24 cellular contexts compared by ENCODE assay signal in genomic region chr4:140764785-140765392, GRCh38. TPM values are rescaled to one million over a fixed set of nuclear protein-coding genes. Genes with fewer than 3 reads are reported as not detected.
DNase-seq lines count a peak whose midpoint lies in the region; ATAC-seq, FAIRE-seq and TF ChIP-seq lines count a peak whose summit lies in the region.
"Had no signal": no experiment of that assay in that cellular context is flagged by ENCODE, and none has a peak within 500 bp of the region (broad histone marks: within the 10 kb centered on the region; RNA-seq: fewer than 3 reads in every experiment).

No MANE protein-coding gene starts in this region.

- WGBS in K562 (ENCODE audit: insufficient coverage, low coverage, missing lambda C conversion rate) = 0% methylated on average over 7 of the region's 7 CpGs

- H3F3A ChIP-seq in GM23338 (replicated peaks; ENCODE audit: low read depth) = no peaks in the 10 kb centered on the region

- DNase-seq in AG10803 (ENCODE audit: low read depth) (peak; percentile 21), GM23338 (ENCODE audit: low spot score) (peak; percentile 48), K562 (ENCODE audit: extremely low read depth in 1 of 4, low spot score in 3 of 4) (no peak), memory B cell (ENCODE audit: low spot score in 2 of 2) (no peak), NOMO-1 treated with DMSO at 0.1 percent for 48 hours (lab: John Stamatoyannopoulos, UW; ENCODE audit: unreplicated experiment) (no peak), retina (no peak)
- no peak for DNase-seq in activated T-cell treated with anti-CD3 and anti-CD28 coated beads, Interleukin-2, amount 50 U/mL, for 48 hours
- DNase-seq: ACHN; activated CD4-positive, alpha-beta T cell treated with anti-CD3 and anti-CD28 coated beads for 36 hours; activated gamma-delta T cell treated with Interleukin-2 at 50 U/mL for 16 hours; CD8-positive, alpha-beta T cell; cerebellar nuclear complex; effector memory CD8-positive, alpha-beta T cell; GDM1; heart right ventricle; NCI-H1105 treated with DMSO at 0.1 percent for 48 hours; NCI-H526; nephron progenitor cell; stimulated activated CD4-positive, alpha-beta T cell treated with anti-CD3 and anti-CD28 coated beads, Interleukin-12 subunit alpha, Interleukin-12 subunit beta, amount 100 ng/mL, for 4 hours; T-helper 9 cell had no signal

- H3K4me1 Mint-ChIP-seq in GM23338 = no peaks in the 10 kb centered on the region
- peaks cover 31% of the 10 kb centered on the region for H3K4me1 Mint-ChIP-seq in memory B cell
- H3K4me1 Mint-ChIP-seq: activated CD4-positive, alpha-beta T cell treated with anti-CD3 and anti-CD28 coated beads for 36 hours; nephron progenitor cell had no signal

- no peak for FAIRE-seq in K562 (lab: Jason Lieb, UNC)
- FAIRE-seq: GM12892, islet of Langerhans had no signal

- H3K27me3 ChIP-seq in GM23338 (ENCODE audit: insufficient read depth) (peaks cover 24% of the 10 kb centered on the region), K562 (ENCODE audit: control insufficient read depth in 2 of 2, insufficient read depth in 2 of 2, low read length in 2 of 2) (peaks cover 0 to 8% of the 10 kb centered on the region in 2 experiments; a peak in 2 of 5 replicates)
- H3K27me3 ChIP-seq: heart right ventricle, tibial nerve had no signal

- H3K9me3 Mint-ChIP-seq in GM23338 = no peaks in the 10 kb centered on the region
- peaks cover 5% of the 10 kb centered on the region for H3K9me3 Mint-ChIP-seq in memory B cell
- H3K9me3 Mint-ChIP-seq: CD8-positive, alpha-beta T cell; effector memory CD8-positive, alpha-beta T cell; nephron progenitor cell had no signal

- no peak overlapping the region for H3K4me3 ChIP-seq in AG10803 (ENCODE audit: low read length)
- H3K4me3 ChIP-seq in GM23338 = no peak overlapping the region
- no peak overlapping the region for H3K4me3 ChIP-seq in K562
- H3K4me3 ChIP-seq: heart right ventricle, tibial nerve had no signal

- H3K4me1 ChIP-seq in GM23338 (ENCODE audit: insufficient read depth) = no peaks in the 10 kb centered on the region
- no peaks in the 10 kb centered on the region for H3K4me1 ChIP-seq in K562 (replicated peaks in 1 of 2; ENCODE audit: control insufficient read depth in 2 of 2, insufficient read depth in 2 of 2, low read length in 2 of 2)
- H3K4me1 ChIP-seq: tibial nerve had no signal

- TF ChIP-seq RAD21 in K562 (CRISPR knock-in tag; conservative IDR thresholded peaks at IDR 0.05 in 1 of 2, IDR thresholded peaks at IDR 0.05 in 1 of 2) = no peak

- intact Hi-C loops in K562 (cut with micrococcal nuclease) = no loop called here

- no peaks in the 10 kb centered on the region for H3K36me3 ChIP-seq in GM23338 (ENCODE audit: insufficient read depth)
- no peaks in the 10 kb centered on the region for H3K36me3 ChIP-seq in K562 (ENCODE audit: control insufficient read depth, insufficient read depth, low read length)
- H3K36me3 ChIP-seq: heart right ventricle, tibial nerve had no signal

- H3K36me3 Mint-ChIP-seq in GM23338 (ENCODE audit: low read depth) = no peaks in the 10 kb centered on the region
- H3K36me3 Mint-ChIP-seq in memory B cell = peaks cover 2% of the 10 kb centered on the region
- H3K36me3 Mint-ChIP-seq: CD8-positive, alpha-beta T cell had no signal

- H3K27ac Mint-ChIP-seq in GM23338 (no peak overlapping the region), memory B cell (peak overlapping the region; percentile 53)
- H3K27ac Mint-ChIP-seq: activated CD4-positive, alpha-beta T cell treated with anti-CD3 and anti-CD28 coated beads for 36 hours; CD8-positive, alpha-beta T cell; effector memory CD8-positive, alpha-beta T cell; nephron progenitor cell had no signal

- TF ChIP-seq POLR2A in K562 (conservative IDR thresholded peaks at IDR 0.05) = no peak

- H3K27ac ChIP-seq in GM23338 (ENCODE audit: low read depth) = no peak overlapping the region
- no peak overlapping the region for H3K27ac ChIP-seq in K562 (ENCODE audit: extremely low read depth, low read depth, low read length)
- H3K27ac ChIP-seq: heart right ventricle, tibial nerve had no signal

- POLR2A ChIA-PET in K562 (lab: Yijun Ruan, JAX) = interaction anchor here (1.0 kb wide), 1 partner anchor 12 kb away, joined by 3 read pairs; no protein-coding TSS in a partner anchor

- in situ Hi-C loops in K562 (cut with MboI) = no loop called here

- H4K20me1 ChIP-seq in GM23338 (replicated peaks; ENCODE audit: insufficient read depth) (no peaks in the 10 kb centered on the region; the same call in 1 of the 2 replicates), K562 (replicated peaks; ENCODE audit: control insufficient read depth, insufficient read depth, low read length) (no peaks in the 10 kb centered on the region)

- H3K27me3 Mint-ChIP-seq in GM23338 (ENCODE audit: insufficient read depth, low read depth, poor library complexity) = peaks cover 12% of the 10 kb centered on the region
- no peaks in the 10 kb centered on the region for H3K27me3 Mint-ChIP-seq in memory B cell

- ATAC-seq in GM23338 (peak; percentile 65), K562 (no peak), memory B cell (ENCODE audit: low read depth) (no peak), HG03520 (IDR thresholded peaks at IDR 0.05; ENCODE audit: unreplicated experiment) (no peak)
- ATAC-seq: activated CD4-positive, alpha-beta T cell treated with anti-CD3 and anti-CD28 coated beads for 36 hours; CD8-positive, alpha-beta T cell; effector memory CD8-positive, alpha-beta T cell had no signal

- H3K4me2 ChIP-seq in GM23338 (no peak overlapping the region), K562 (ENCODE audit: insufficient read depth, low read length) (no peak overlapping the region)

- H3K9me2 ChIP-seq in GM23338 (ENCODE audit: insufficient read depth) = no peaks in the 10 kb centered on the region

- H2AFZ ChIP-seq in GM23338 = no peak overlapping the region
- no peak overlapping the region for H2AFZ ChIP-seq in K562 (ENCODE audit: low read depth, low read length)

- TF ChIP-seq CTCF in AG10803 (conservative IDR thresholded peaks at IDR 0.05; ENCODE audit: low read length) = no peak
- no peak for TF ChIP-seq CTCF in GM23338 (conservative IDR thresholded peaks at IDR 0.05; ENCODE audit: low read depth in 2 of 2)
- TF ChIP-seq CTCF in K562 (IDR thresholded peaks at IDR 0.05 in 2 of 3, conservative IDR thresholded peaks at IDR 0.05 in 1 of 3; ENCODE audit: insufficient read depth in 2 of 3, low read depth in 1 of 3, low read length in 3 of 3) = no peak

- H3K4me3 Mint-ChIP-seq in GM23338 (no peak overlapping the region), memory B cell (no peak overlapping the region)
- H3K4me3 Mint-ChIP-seq: activated CD4-positive, alpha-beta T cell treated with anti-CD3 and anti-CD28 coated beads for 36 hours; CD8-positive, alpha-beta T cell; effector memory CD8-positive, alpha-beta T cell; nephron progenitor cell had no signal

- TF ChIP-seq EP300 in K562 (IDR thresholded peaks at IDR 0.05; ENCODE audit: low read length) = no peak

- H3K9ac ChIP-seq in K562 (ENCODE audit: insufficient read depth in 1 of 2, low read depth in 2 of 2, low read length in 2 of 2) = no peak overlapping the region

- CTCF ChIA-PET in K562 (lab: Yijun Ruan, JAX; ENCODE audit: low intra/inter-chr PET ratio) = no interaction called here

- BruUV-seq in K562 (replicated peaks; lab: Mats Ljungman, UMichigan) = no TSS peak

- no peaks in the 10 kb centered on the region for H3K9me1 ChIP-seq in K562 (ENCODE audit: control insufficient read depth, insufficient read depth, low read length)

- H3K9me3 ChIP-seq in K562 (replicated peaks; ENCODE audit: control insufficient read depth, insufficient read depth, low read depth, low read length) = no peaks in the 10 kb centered on the region
- H3K9me3 ChIP-seq: heart right ventricle, tibial nerve had no signal

- H3K79me2 ChIP-seq in GM23338 (replicated peaks; ENCODE audit: insufficient read depth) (no peaks in the 10 kb centered on the region), K562 (ENCODE audit: control insufficient read depth, insufficient read depth, low read length) (no peaks in the 10 kb centered on the region)

TF ChIP-seq in GM23338, 12 proteins besides CTCF, POLR2A, EP300 and RAD21 (continues in another document):
- TF ChIP-seq NANOG (IDR thresholded peaks at IDR 0.05; ENCODE audit: borderline replicate concordance) (no peak), CREB1 (CRISPR knock-in tag; IDR thresholded peaks at IDR 0.05; ENCODE audit: low read depth) (no peak), POLR2AphosphoS5 (IDR thresholded peaks at IDR 0.05; ENCODE audit: low read depth) (no peak), JUNB (IDR thresholded peaks at IDR 0.05; ENCODE audit: unreplicated experiment) (no peak), EZH2 (IDR thresholded peaks at IDR 0.05; ENCODE audit: low read depth, unreplicated experiment) (no peak), EZH2phosphoT487 (IDR thresholded peaks at IDR 0.05; ENCODE audit: unreplicated experiment) (no peak)

TF ChIP-seq in K562, 482 proteins besides CTCF, POLR2A, EP300 and RAD21 (continues in another document):
- TF ChIP-seq LARP7 (IDR thresholded peaks at IDR 0.05) = no peak
- peak; percentile 84 for TF ChIP-seq PKNOX1 (IDR thresholded peaks at IDR 0.05)

RNA-seq across cellular contexts. Expression of gene TBC1D9, which starts 8.7 kb away (rescaled TPM):
- 0.56 and 0.66 TPM in 2 replicates for total RNA-seq in GM23338 (2014; rRNA removed; shearing (Covaris generic))
- polyA plus RNA-seq in GM23338 (2016; fragmentation: Nextera tagmentation; extraction: Ambion mirVana) (0.03 and 0.19 TPM in 2 replicates), K562 (2011; rRNA removed) (not detected in 2 replicates), K562 (2014; fragmentation: Illumina TruSeq; extraction: Trizol) (not detected in 2 replicates), K562 (2014; fragmentation: Nextera tagmentation; extraction: Ambion mirVana) (not detected), K562 (2014; rRNA removed) (not detected in 2 replicates)
- not detected in 2 replicates for total RNA-seq in K562 (2011; cell fraction: chromatin; rRNA removed; ENCODE audit: low replicate concordance)
- total RNA-seq in K562 (2011; cell fraction: nucleolus; rRNA removed) = not detected in 2 replicates
- total RNA-seq in K562 (2011; cell fraction: nucleoplasm; rRNA removed) = not detected in 2 replicates
- total RNA-seq in K562 (2014; rRNA removed) (not detected in 2 replicates), K562 (2014; rRNA removed; fragmentation: Illumina TruSeq; extraction: Trizol) (not detected in 2 replicates), K562 (2015; rRNA removed; fragmentation: Illumina TruSeq; extraction: Trizol) (not detected in 2 replicates), K562 (2021) (0.02 and 0.13 TPM in 2 replicates)
- polyA plus RNA-seq in K562 (2011; cell fraction: cytosol; rRNA removed) = not detected in 2 replicates
- not detected in 2 replicates for polyA plus RNA-seq in K562 (2011; cell fraction: nucleus; rRNA removed)
- polyA plus RNA-seq in K562 (2012) = not detected in 2 replicates
- polyA minus RNA-seq in K562 (2011; rRNA and poly(A)+ RNA removed) = not detected in 2 replicates
- not detected in 2 replicates for polyA minus RNA-seq in K562 (2011; cell fraction: cytosol; rRNA and poly(A)+ RNA removed)
- polyA minus RNA-seq in K562 (2011; cell fraction: nucleus; rRNA and poly(A)+ RNA removed) = not detected in 2 replicates

Comparison
In these comparisons a context has a peak if more than half of its experiments do, and no peak if none do; other contexts are left out.
1. DNase-seq: peak in AG10803 (single experiment) and GM23338 (single experiment); none in K562 (0 of 4), memory B cell (0 of 2), NOMO-1 treated with DMSO at 0.1 percent for 48 hours (single experiment), activated T-cell treated with anti-CD3 and anti-CD28 coated beads, Interleukin-2, amount 50 U/mL, for 48 hours (0 of 2) and retina (single experiment).